17 cellular contexts compared by ENCODE assay signal in genomic region chr4:2733001-2733843, GRCh38. TPM values are rescaled to one million over a fixed set of nuclear protein-coding genes. Genes with fewer than 3 reads are reported as not detected.
DNase-seq lines count a peak whose midpoint lies in the region; ATAC-seq, FAIRE-seq and TF ChIP-seq lines count a peak whose summit lies in the region.
"Had no signal": no experiment of that assay in that cellular context is flagged by ENCODE, and none has a peak within 500 bp of the region (broad histone marks: within the 10 kb centered on the region; RNA-seq: fewer than 3 reads in every experiment).

No MANE protein-coding gene starts in this region.

- DNase-seq in activated naive CD4-positive, alpha-beta T cell treated with anti-CD3 and anti-CD28 coated beads, Interleukin-2, amount 10 ng/mL, durations not matched to agents 7 days and 5 days, result no peak
- no peak for DNase-seq in activated naive CD4-positive, alpha-beta T cell treated with anti-CD3 and anti-CD28 coated beads for 36 hours
- DNase-seq in right lobe of liver, result peak in 1 of 3 donors; percentile 42
- DNase-seq in HTR-8/SVneo (ENCODE audit: insufficient read length, low spot score), result no peak
- DNase-seq: ACHN; activated CD8-positive, alpha-beta memory T cell treated with anti-CD3 and anti-CD28 coated beads, Interleukin-2, amount 10 ng/mL, durations not matched to agents 7 days and 5 days; COR-L47; NCI-H1436 had no signal

- no peaks in the 10 kb centered on the region for H3K27me3 Mint-ChIP-seq in activated naive CD4-positive, alpha-beta T cell treated with anti-CD3 and anti-CD28 coated beads, Interleukin-2, amount 10 ng/mL, durations not matched to agents 7 days and 5 days
- no peaks in the 10 kb centered on the region for H3K27me3 Mint-ChIP-seq in activated naive CD4-positive, alpha-beta T cell treated with anti-CD3 and anti-CD28 coated beads for 36 hours (ENCODE audit: low read depth)
- no peaks in the 10 kb centered on the region for H3K27me3 Mint-ChIP-seq in activated naive CD8-positive, alpha-beta T cell
- no peaks in the 10 kb centered on the region for H3K27me3 Mint-ChIP-seq in stimulated activated memory B cell treated with anti-CD40 and anti-IgM and Interleukin-4, amounts not matched to agents 10 μg/mL and 1 μg/mL and 100 μg/mL, for 72 hours
- H3K27me3 Mint-ChIP-seq: activated CD8-positive, alpha-beta memory T cell treated with anti-CD3 and anti-CD28 coated beads, Interleukin-2, amount 10 ng/mL, durations not matched to agents 7 days and 5 days had no signal

- no peak overlapping the region for H3K4me3 ChIP-seq in right lobe of liver
- H3K4me3 ChIP-seq: adrenal gland, ovary had no signal

- CTCF ChIA-PET in activated naive CD4-positive, alpha-beta T cell treated with anti-CD3 and anti-CD28 coated beads, Interleukin-2, amount 10 ng/mL, durations not matched to agents 7 days and 5 days (lab: Charles Lee), result no interaction called here
- CTCF ChIA-PET in activated naive CD4-positive, alpha-beta T cell treated with anti-CD3 and anti-CD28 coated beads for 36 hours (lab: Charles Lee), result no interaction called here

- ATAC-seq in right lobe of liver (peak in 3 of 4 donors; percentile 26 to 51 (median 30)), GM18498 (IDR thresholded peaks at IDR 0.05; ENCODE audit: unreplicated experiment) (no peak), GM21515 (IDR thresholded peaks at IDR 0.05; ENCODE audit: unreplicated experiment) (no peak)
- no peak for ATAC-seq in stimulated activated memory B cell treated with anti-CD40 and anti-IgM and Interleukin-4, amounts not matched to agents 10 μg/mL and 1 μg/mL and 100 μg/mL, for 72 hours
- ATAC-seq: activated CD8-positive, alpha-beta memory T cell treated with anti-CD3 and anti-CD28 coated beads, Interleukin-2, amount 10 ng/mL, durations not matched to agents 7 days and 5 days had no signal

- no peak for FAIRE-seq in HTR-8/SVneo (lab: Jason Lieb, UNC)
- FAIRE-seq: colon had no signal

- 82% methylated on average over 8 of the region's 21 CpGs for WGBS in right lobe of liver (ENCODE audit: insufficient coverage, low coverage, low lambda C conversion rate, missing lambda C conversion rate)

- H3K27ac ChIP-seq in right lobe of liver, result no peak overlapping the region
- H3K27ac ChIP-seq: adrenal gland, epithelial cell of prostate, ovary had no signal

- TF ChIP-seq CTCF in right lobe of liver (IDR thresholded peaks at IDR 0.05), result no peak

- H3K27me3 ChIP-seq in right lobe of liver, result no peaks in the 10 kb centered on the region
- H3K27me3 ChIP-seq: adrenal gland, ovary had no signal

- no peak overlapping the region for H3K4me3 Mint-ChIP-seq in activated naive CD4-positive, alpha-beta T cell treated with anti-CD3 and anti-CD28 coated beads, Interleukin-2, amount 10 ng/mL, durations not matched to agents 7 days and 5 days
- no peak overlapping the region for H3K4me3 Mint-ChIP-seq in activated naive CD4-positive, alpha-beta T cell treated with anti-CD3 and anti-CD28 coated beads for 36 hours
- H3K4me3 Mint-ChIP-seq in activated naive CD8-positive, alpha-beta T cell, result no peak overlapping the region
- no peak overlapping the region for H3K4me3 Mint-ChIP-seq in stimulated activated memory B cell treated with anti-CD40 and anti-IgM and Interleukin-4, amounts not matched to agents 10 μg/mL and 1 μg/mL and 100 μg/mL, for 72 hours
- H3K4me3 Mint-ChIP-seq: activated CD8-positive, alpha-beta memory T cell treated with anti-CD3 and anti-CD28 coated beads, Interleukin-2, amount 10 ng/mL, durations not matched to agents 7 days and 5 days; mesothelial cell of epicardium had no signal

- H3K36me3 Mint-ChIP-seq in activated naive CD4-positive, alpha-beta T cell treated with anti-CD3 and anti-CD28 coated beads, Interleukin-2, amount 10 ng/mL, durations not matched to agents 7 days and 5 days, result peaks cover 37% of the 10 kb centered on the region
- peaks cover 16% of the 10 kb centered on the region for H3K36me3 Mint-ChIP-seq in activated naive CD4-positive, alpha-beta T cell treated with anti-CD3 and anti-CD28 coated beads for 36 hours (ENCODE audit: low read depth)
- peaks cover 22% of the 10 kb centered on the region for H3K36me3 Mint-ChIP-seq in activated naive CD8-positive, alpha-beta T cell
- H3K36me3 Mint-ChIP-seq in stimulated activated memory B cell treated with anti-CD40 and anti-IgM and Interleukin-4, amounts not matched to agents 10 μg/mL and 1 μg/mL and 100 μg/mL, for 72 hours, result peaks cover 72% of the 10 kb centered on the region

- no peak for TF ChIP-seq POLR2A in right lobe of liver (IDR thresholded peaks at IDR 0.05)

- intact Hi-C loops in activated naive CD4-positive, alpha-beta T cell treated with anti-CD3 and anti-CD28 coated beads for 36 hours (cut with micrococcal nuclease), result no loop called here
- intact Hi-C loops in right lobe of liver (cut with DNase I), result no loop called here

- peaks cover 0 to 15% (median 6%) of the 10 kb centered on the region in 4 donors for H3K36me3 ChIP-seq in right lobe of liver
- H3K36me3 ChIP-seq: ovary had no signal

- peaks cover 0 to 3% (median 0%) of the 10 kb centered on the region in 4 donors for H3K9me3 ChIP-seq in right lobe of liver
- H3K9me3 ChIP-seq: adrenal gland, ovary had no signal

- H3K9me3 Mint-ChIP-seq in activated naive CD4-positive, alpha-beta T cell treated with anti-CD3 and anti-CD28 coated beads, Interleukin-2, amount 10 ng/mL, durations not matched to agents 7 days and 5 days, result peaks cover 8% of the 10 kb centered on the region
- peaks cover 8% of the 10 kb centered on the region for H3K9me3 Mint-ChIP-seq in activated naive CD4-positive, alpha-beta T cell treated with anti-CD3 and anti-CD28 coated beads for 36 hours
- peaks cover 7% of the 10 kb centered on the region for H3K9me3 Mint-ChIP-seq in activated naive CD8-positive, alpha-beta T cell (ENCODE audit: low read depth)
- no peaks in the 10 kb centered on the region for H3K9me3 Mint-ChIP-seq in stimulated activated memory B cell treated with anti-CD40 and anti-IgM and Interleukin-4, amounts not matched to agents 10 μg/mL and 1 μg/mL and 100 μg/mL, for 72 hours

- H3K4me1 ChIP-seq in right lobe of liver, result no peaks in the 10 kb centered on the region
- H3K4me1 ChIP-seq: adrenal gland had no signal

- H3K27ac Mint-ChIP-seq in activated naive CD4-positive, alpha-beta T cell treated with anti-CD3 and anti-CD28 coated beads, Interleukin-2, amount 10 ng/mL, durations not matched to agents 7 days and 5 days, result peak overlapping the region; percentile 45
- H3K27ac Mint-ChIP-seq in activated naive CD4-positive, alpha-beta T cell treated with anti-CD3 and anti-CD28 coated beads for 36 hours, result no peak overlapping the region
- peak overlapping the region; percentile 50 for H3K27ac Mint-ChIP-seq in activated naive CD8-positive, alpha-beta T cell
- peak overlapping the region; percentile 18 for H3K27ac Mint-ChIP-seq in stimulated activated memory B cell treated with anti-CD40 and anti-IgM and Interleukin-4, amounts not matched to agents 10 μg/mL and 1 μg/mL and 100 μg/mL, for 72 hours
- H3K27ac Mint-ChIP-seq: activated CD8-positive, alpha-beta memory T cell treated with anti-CD3 and anti-CD28 coated beads, Interleukin-2, amount 10 ng/mL, durations not matched to agents 7 days and 5 days; mesothelial cell of epicardium had no signal

- H3K4me1 Mint-ChIP-seq in activated naive CD4-positive, alpha-beta T cell treated with anti-CD3 and anti-CD28 coated beads, Interleukin-2, amount 10 ng/mL, durations not matched to agents 7 days and 5 days, result no peaks in the 10 kb centered on the region
- H3K4me1 Mint-ChIP-seq in activated naive CD4-positive, alpha-beta T cell treated with anti-CD3 and anti-CD28 coated beads for 36 hours (ENCODE audit: low read depth), result peaks cover 7% of the 10 kb centered on the region
- H3K4me1 Mint-ChIP-seq in activated naive CD8-positive, alpha-beta T cell (ENCODE audit: low read depth), result no peaks in the 10 kb centered on the region
- peaks cover 28% of the 10 kb centered on the region for H3K4me1 Mint-ChIP-seq in stimulated activated memory B cell treated with anti-CD40 and anti-IgM and Interleukin-4, amounts not matched to agents 10 μg/mL and 1 μg/mL and 100 μg/mL, for 72 hours
- H3K4me1 Mint-ChIP-seq: mesothelial cell of epicardium had no signal

RNA-seq across cellular contexts. Expression of gene TNIP2, which starts 22.9 kb away (rescaled TPM):
- total RNA-seq in activated naive CD4-positive, alpha-beta T cell treated with anti-CD3 and anti-CD28 coated beads for 36 hours, result 10 to 100 TPM; 54.2 to 55.0 TPM
- 10 to 100 TPM in 5 of 6 experiments, 1 to 10 TPM in 1; 9.7 to 40.6 (median 18.8) TPM for total RNA-seq in right lobe of liver

RNA-seq across cellular contexts. Expression of gene SH3BP2, which starts 59.7 kb away (rescaled TPM):
- 10 to 100 TPM; 45.7 to 47.4 TPM for total RNA-seq in activated naive CD4-positive, alpha-beta T cell treated with anti-CD3 and anti-CD28 coated beads for 36 hours
- total RNA-seq in right lobe of liver, result 10 to 100 TPM; 34.9 to 51.8 (median 40.7) TPM

Comparison
In these comparisons a context has a peak if more than half of its experiments do, and no peak if none do; other contexts are left out.
1. ATAC-seq: peak in right lobe of liver (3 of 4); none in stimulated activated memory B cell treated with anti-CD40 and anti-IgM and Interleukin-4, amounts not matched to agents 10 μg/mL and 1 μg/mL and 100 μg/mL, for 72 hours (single experiment), GM18498 (single experiment) and GM21515 (single experiment).